In the genomic region with DNA sequence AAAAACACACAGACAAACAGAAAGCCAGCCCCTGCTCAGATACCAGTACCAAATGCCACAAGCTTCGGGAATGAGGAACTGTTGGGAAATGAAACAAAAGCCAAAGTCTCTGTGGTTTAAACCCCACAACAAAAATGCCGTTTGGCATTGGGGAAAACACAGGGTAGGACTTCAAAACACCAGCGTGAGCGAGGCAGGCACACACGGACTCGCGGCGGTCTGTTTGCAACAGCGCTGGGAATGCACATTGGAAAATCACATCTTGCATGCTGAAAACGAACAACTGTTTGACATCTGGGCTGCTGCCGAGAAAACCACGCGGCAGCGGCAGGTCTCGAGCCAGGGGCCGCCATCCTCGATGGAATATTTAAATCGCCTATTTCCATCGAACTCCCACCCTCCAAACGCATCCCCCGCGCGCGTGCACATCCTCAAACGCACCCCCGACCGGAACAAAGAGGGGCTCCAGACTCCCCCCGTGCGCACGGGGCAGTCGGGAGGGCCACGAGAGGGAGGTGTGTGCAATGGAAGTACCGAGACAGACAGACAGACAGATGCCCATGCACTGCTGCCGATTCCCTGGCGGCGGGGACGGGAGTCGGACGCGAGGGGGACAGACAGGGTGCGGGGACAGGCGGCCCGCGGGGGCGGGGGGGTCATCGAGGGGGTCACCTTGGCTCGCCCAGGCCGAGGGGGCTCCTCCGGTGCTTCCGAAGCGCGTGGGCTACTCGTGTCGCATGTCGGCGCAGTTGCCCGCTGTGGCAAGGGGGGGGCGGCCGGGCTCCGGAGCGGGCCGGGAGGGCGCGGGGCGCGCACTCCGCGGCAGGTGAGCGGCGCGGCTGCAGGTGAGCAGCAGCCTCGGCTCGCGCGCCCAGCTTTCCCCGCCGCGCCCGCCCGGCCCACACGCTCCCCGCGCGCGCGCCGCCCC, we compare ENCODE assay signal across 9 cellular contexts. TPM values are rescaled to one million over a fixed set of nuclear protein-coding genes. Genes with fewer than 3 reads are reported as not detected.
DNase-seq lines count a peak whose midpoint lies in the region; ATAC-seq and TF ChIP-seq lines count a peak whose summit lies in the region.
"Had no signal": no experiment of that assay in that cellular context is flagged by ENCODE, and none has a peak within 500 bp of the region (broad histone marks: within the 10 kb centered on the region; RNA-seq: fewer than 3 reads in every experiment).

Gene GPR12, minus strand, starts transcription at position 880 of the 928 bp plus-strand sequence. CDS start 959 bp downstream, outside the sequence.

- H3K36me3 ChIP-seq in MM.1S (replicated peaks; ENCODE audit: insufficient read depth, low read length): no peaks in the 10 kb centered on the region
- no peaks in the 10 kb centered on the region for H3K36me3 ChIP-seq in mucosa of descending colon (ENCODE audit: low read depth)

- H3K9me3 Mint-ChIP-seq in dendritic cell treated with granulocyte-macrophage colony-stimulating factor and Interleukin-4, amounts not matched to agents 40 ng/mL and 50 ng/mL, for 4 days: no peaks in the 10 kb centered on the region
- no peaks in the 10 kb centered on the region for H3K9me3 Mint-ChIP-seq in natural killer cell treated with Interleukin-12 subunit alpha and Interleukin-12 subunit beta and Interleukin-15 and Interleukin-18, amount 100 ng/mL, for 72 hours

- H3K36me3 Mint-ChIP-seq in dendritic cell treated with granulocyte-macrophage colony-stimulating factor and Interleukin-4, amounts not matched to agents 40 ng/mL and 50 ng/mL, for 4 days (ENCODE audit: low read depth): no peaks in the 10 kb centered on the region
- H3K36me3 Mint-ChIP-seq in natural killer cell treated with Interleukin-12 subunit alpha and Interleukin-12 subunit beta and Interleukin-15 and Interleukin-18, amount 100 ng/mL, for 72 hours: peaks cover 5% of the 10 kb centered on the region

- no peak within 1 kb of the TSS for H3K27ac ChIP-seq in MM.1S (ENCODE audit: low read length)

- TF ChIP-seq CTCF in AG10803 (conservative IDR thresholded peaks at IDR 0.05; ENCODE audit: low read length) (no peak), MM.1S (IDR thresholded peaks at IDR 0.05; ENCODE audit: low read length) (no peak), mucosa of descending colon (IDR thresholded peaks at IDR 0.05) (no peak)

- no peaks in the 10 kb centered on the region for H3K4me1 ChIP-seq in MM.1S (ENCODE audit: low read length)
- peaks cover 4% of the 10 kb centered on the region for H3K4me1 ChIP-seq in mucosa of descending colon (ENCODE audit: low read depth)

- DNase-seq in AG10803 (ENCODE audit: low read depth) (peak; percentile 12), MM.1S (no peak), SHP77 (lab: John Stamatoyannopoulos, UW) (no peak), midbrain (lab: John Stamatoyannopoulos, UW) (no peak), mucosa of descending colon (no peak)
- no peak for DNase-seq in natural killer cell treated with Interleukin-12 subunit alpha and Interleukin-12 subunit beta and Interleukin-15 and Interleukin-18, amount 100 ng/mL, for 72 hours (ENCODE audit: low spot score)

- H3K9me3 ChIP-seq in MM.1S (replicated peaks; ENCODE audit: insufficient read depth, low read length) (no peaks in the 10 kb centered on the region), mucosa of descending colon (no peaks in the 10 kb centered on the region)

- no peak within 1 kb of the TSS for H3K27ac Mint-ChIP-seq in dendritic cell treated with granulocyte-macrophage colony-stimulating factor and Interleukin-4, amounts not matched to agents 40 ng/mL and 50 ng/mL, for 4 days
- no peak within 1 kb of the TSS for H3K27ac Mint-ChIP-seq in natural killer cell treated with Interleukin-12 subunit alpha and Interleukin-12 subunit beta and Interleukin-15 and Interleukin-18, amount 100 ng/mL, for 72 hours

- peak within 1 kb of the TSS; percentile 96 for H3K4me2 ChIP-seq in MM.1S (ENCODE audit: low read depth, low read length)

- H3F3A ChIP-seq in MM.1S (ENCODE audit: insufficient read depth, low read length): no peaks in the 10 kb centered on the region

- peak within 1 kb of the TSS; percentile 63 for H2AFZ ChIP-seq in MM.1S (ENCODE audit: low read length)

- peak; percentile 27 to 50 for ATAC-seq in natural killer cell treated with Interleukin-12 subunit alpha and Interleukin-12 subunit beta and Interleukin-15 and Interleukin-18, amount 100 ng/mL, for 72 hours
- ATAC-seq in GM21526 (IDR thresholded peaks at IDR 0.05; ENCODE audit: low FRiP score, unreplicated experiment) (no peak), mucosa of descending colon (no peak)

- H3K27me3 ChIP-seq in MM.1S (replicated peaks; ENCODE audit: insufficient read depth, low read length): peaks cover 21% of the 10 kb centered on the region; the same call in 1 of the 2 replicates

- intact Hi-C loops in dendritic cell treated with granulocyte-macrophage colony-stimulating factor and Interleukin-4, amounts not matched to agents 40 ng/mL and 50 ng/mL, for 4 days (cut with micrococcal nuclease): no loop called here
- intact Hi-C loops in mucosa of descending colon (cut with DNase I, micrococcal nuclease): no loop called here

- no peaks in the 10 kb centered on the region for H3K9me2 ChIP-seq in MM.1S (replicated peaks; ENCODE audit: insufficient read depth, low read length)

- no peaks in the 10 kb centered on the region for H3K79me2 ChIP-seq in MM.1S (ENCODE audit: low read length)

- H4K20me1 ChIP-seq in MM.1S (ENCODE audit: insufficient read depth, low read length): no peaks in the 10 kb centered on the region

- H3K4me3 ChIP-seq in AG10803 (ENCODE audit: low read length) (peak within 1 kb of the TSS; percentile 30), MM.1S (ENCODE audit: low read length) (peak within 1 kb of the TSS; percentile 52; the same call in 1 of the 2 replicates), mucosa of descending colon (no peak within 1 kb of the TSS)

- H3K4me1 Mint-ChIP-seq in dendritic cell treated with granulocyte-macrophage colony-stimulating factor and Interleukin-4, amounts not matched to agents 40 ng/mL and 50 ng/mL, for 4 days (ENCODE audit: low read depth): peaks cover 8% of the 10 kb centered on the region
- peaks cover 0 to 13% of the 10 kb centered on the region in 2 donors for H3K4me1 Mint-ChIP-seq in natural killer cell treated with Interleukin-12 subunit alpha and Interleukin-12 subunit beta and Interleukin-15 and Interleukin-18, amount 100 ng/mL, for 72 hours (ENCODE audit: low read depth in 2 of 2)

- peaks cover 46% of the 10 kb centered on the region for H3K27me3 Mint-ChIP-seq in dendritic cell treated with granulocyte-macrophage colony-stimulating factor and Interleukin-4, amounts not matched to agents 40 ng/mL and 50 ng/mL, for 4 days
- peaks cover 52 to 54% of the 10 kb centered on the region in 2 donors for H3K27me3 Mint-ChIP-seq in natural killer cell treated with Interleukin-12 subunit alpha and Interleukin-12 subunit beta and Interleukin-15 and Interleukin-18, amount 100 ng/mL, for 72 hours

- peak within 1 kb of the TSS; percentile 72 for H3K4me3 Mint-ChIP-seq in dendritic cell treated with granulocyte-macrophage colony-stimulating factor and Interleukin-4, amounts not matched to agents 40 ng/mL and 50 ng/mL, for 4 days
- H3K4me3 Mint-ChIP-seq in natural killer cell treated with Interleukin-12 subunit alpha and Interleukin-12 subunit beta and Interleukin-15 and Interleukin-18, amount 100 ng/mL, for 72 hours: peak within 1 kb of the TSS; percentile 38

- no peak within 1 kb of the TSS for H3K9ac ChIP-seq in MM.1S (ENCODE audit: low read length)

RNA-seq across cellular contexts. Expression of gene GPR12, which starts in this region (rescaled TPM):
- not detected for total RNA-seq in natural killer cell treated with Interleukin-12 subunit alpha and Interleukin-12 subunit beta and Interleukin-15 and Interleukin-18, amount 100 ng/mL, for 72 hours
- not detected for total RNA-seq in mucosa of descending colon
- total RNA-seq: dermis microvascular lymphatic vessel endothelial cell had no signal

Comparison
In these comparisons a context has a peak if more than half of its experiments do, and no peak if none do; other contexts are left out.
1. Peak in ATAC-seq in natural killer cell treated with Interleukin-12 subunit alpha and Interleukin-12 subunit beta and Interleukin-15 and Interleukin-18, amount 100 ng/mL, for 72 hours; RNA of the gene not detected or under 1 TPM.